15 cellular contexts compared by ENCODE assay signal in genomic region chr14:65258391-65258790, GRCh38.
DNase-seq lines count a peak whose midpoint lies in the region; ATAC-seq and TF ChIP-seq lines count a peak whose summit lies in the region.
"Had no signal": no experiment of that assay in that cellular context is flagged by ENCODE, and none has a peak within 500 bp of the region (broad histone marks: within the 10 kb centered on the region; RNA-seq: fewer than 3 reads in every experiment).

No MANE protein-coding gene starts in this region.

- H3K4me1 Mint-ChIP-seq in nephron progenitor cell: peaks cover 38% of the 10 kb centered on the region
- H3K4me1 Mint-ChIP-seq: natural killer cell had no signal

- H3K27ac Mint-ChIP-seq in nephron progenitor cell: no peak overlapping the region
- H3K27ac Mint-ChIP-seq: natural killer cell had no signal

- peaks cover 19% of the 10 kb centered on the region for H3K27me3 Mint-ChIP-seq in nephron progenitor cell (ENCODE audit: low read depth, poor library complexity)

- H3K4me3 ChIP-seq in cardiac fibroblast (replicated peaks in 1 of 2; ENCODE audit: low read depth in 2 of 2, low read length in 2 of 2): no peak overlapping the region
- H3K4me3 ChIP-seq: body of pancreas, upper lobe of right lung had no signal

- peaks cover 17% of the 10 kb centered on the region for H3K9me3 Mint-ChIP-seq in nephron progenitor cell

- H3K4me3 Mint-ChIP-seq in nephron progenitor cell: no peak overlapping the region
- H3K4me3 Mint-ChIP-seq: natural killer cell had no signal

- no peaks in the 10 kb centered on the region for H3K36me3 Mint-ChIP-seq in nephron progenitor cell (ENCODE audit: low read depth)
- H3K36me3 Mint-ChIP-seq: natural killer cell had no signal

- no peak for TF ChIP-seq CTCF in cardiac fibroblast (IDR thresholded peaks at IDR 0.05; ENCODE audit: low read depth, low read length)
- no peak for TF ChIP-seq CTCF in nephron progenitor cell (IDR thresholded peaks at IDR 0.05)

- no peak for ATAC-seq in HG03159 (IDR thresholded peaks at IDR 0.05; ENCODE audit: unreplicated experiment)
- ATAC-seq: body of pancreas, natural killer cell, upper lobe of right lung had no signal

- DNase-seq in ACHN (peak; percentile 35), M059J (ENCODE audit: low read depth) (peak; percentile 88), cardiac fibroblast (ENCODE audit: low read depth in 2 of 2) (peak; percentile 87), lung microvascular endothelial cell (ENCODE audit: low read depth in 2 of 2) (peak; percentile 53 to 86), nephron progenitor cell (no peak), G401 (ENCODE audit: low spot score) (no peak)
- no peak for DNase-seq in activated T-cell treated with anti-CD3 and anti-CD28 coated beads, Interleukin-2, amount 50 U/mL, for 48 hours
- DNase-seq: activated T-cell treated with anti-CD3 and anti-CD28 coated beads, Interleukin-2, amount 50 U/mL, for 1 hour; DMS79 treated with DMSO at 0.1 percent for 48 hours; natural killer cell; NCI-H2227 treated with DMSO at 0.1 percent for 48 hours; SHP77 treated with DMSO at 0.1 percent for 48 hours; upper lobe of right lung had no signal

- in situ Hi-C loops in ACHN (cut with HindIII; ENCODE audit: low pct_ligation_motif_present, low pct_unique_long_range_greater_than_20kb, low sequenced_read_pairs) (no loop called here), G401 (cut with HindIII; ENCODE audit: low sequenced_read_pairs) (no loop called here)

Comparison
In these comparisons a context has a peak if more than half of its experiments do, and no peak if none do; other contexts are left out.
1. DNase-seq: peak in ACHN (single experiment), M059J (single experiment), cardiac fibroblast (2 of 2) and lung microvascular endothelial cell (2 of 2); none in activated T-cell treated with anti-CD3 and anti-CD28 coated beads, Interleukin-2, amount 50 U/mL, for 48 hours (0 of 2), nephron progenitor cell (single experiment) and G401 (single experiment).